ENCODE assay signal across 1 cellular context in the genomic region with DNA sequence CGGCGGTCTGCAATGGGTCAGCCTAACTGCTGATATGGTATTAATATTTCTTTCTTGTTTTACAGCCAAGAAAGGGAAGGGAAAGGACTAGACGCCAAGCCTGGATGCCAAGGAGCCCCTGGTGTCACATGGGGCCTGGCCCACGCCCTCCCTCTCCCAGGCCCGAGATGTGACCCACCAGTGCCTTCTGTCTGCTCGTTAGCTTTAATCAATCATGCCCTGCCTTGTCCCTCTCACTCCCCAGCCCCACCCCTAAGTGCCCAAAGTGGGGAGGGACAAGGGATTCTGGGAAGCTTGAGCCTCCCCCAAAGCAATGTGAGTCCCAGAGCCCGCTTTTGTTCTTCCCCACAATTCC.
TF ChIP-seq lines count a peak whose summit lies in the region.

No MANE protein-coding gene starts in this region.

TF ChIP-seq in HCT116, 20 proteins besides CTCF, POLR2A, EP300 and RAD21 (continued from another document):
- TF ChIP-seq TCF7L2 (IDR thresholded peaks at IDR 0.05; ENCODE audit: borderline replicate concordance, extremely low read depth, insufficient read depth, insufficient read length) (no peak), YY1 (IDR thresholded peaks at IDR 0.05; ENCODE audit: extremely low read depth, insufficient replicate concordance, low read depth, low read length) (no peak), EZH2 (IDR thresholded peaks at IDR 0.05) (no peak), SIN3A (IDR thresholded peaks at IDR 0.05; ENCODE audit: low read depth) (no peak), CBX3 (IDR thresholded peaks at IDR 0.05; ENCODE audit: low read depth) (no peak)
- TF ChIP-seq, protein P1, sequence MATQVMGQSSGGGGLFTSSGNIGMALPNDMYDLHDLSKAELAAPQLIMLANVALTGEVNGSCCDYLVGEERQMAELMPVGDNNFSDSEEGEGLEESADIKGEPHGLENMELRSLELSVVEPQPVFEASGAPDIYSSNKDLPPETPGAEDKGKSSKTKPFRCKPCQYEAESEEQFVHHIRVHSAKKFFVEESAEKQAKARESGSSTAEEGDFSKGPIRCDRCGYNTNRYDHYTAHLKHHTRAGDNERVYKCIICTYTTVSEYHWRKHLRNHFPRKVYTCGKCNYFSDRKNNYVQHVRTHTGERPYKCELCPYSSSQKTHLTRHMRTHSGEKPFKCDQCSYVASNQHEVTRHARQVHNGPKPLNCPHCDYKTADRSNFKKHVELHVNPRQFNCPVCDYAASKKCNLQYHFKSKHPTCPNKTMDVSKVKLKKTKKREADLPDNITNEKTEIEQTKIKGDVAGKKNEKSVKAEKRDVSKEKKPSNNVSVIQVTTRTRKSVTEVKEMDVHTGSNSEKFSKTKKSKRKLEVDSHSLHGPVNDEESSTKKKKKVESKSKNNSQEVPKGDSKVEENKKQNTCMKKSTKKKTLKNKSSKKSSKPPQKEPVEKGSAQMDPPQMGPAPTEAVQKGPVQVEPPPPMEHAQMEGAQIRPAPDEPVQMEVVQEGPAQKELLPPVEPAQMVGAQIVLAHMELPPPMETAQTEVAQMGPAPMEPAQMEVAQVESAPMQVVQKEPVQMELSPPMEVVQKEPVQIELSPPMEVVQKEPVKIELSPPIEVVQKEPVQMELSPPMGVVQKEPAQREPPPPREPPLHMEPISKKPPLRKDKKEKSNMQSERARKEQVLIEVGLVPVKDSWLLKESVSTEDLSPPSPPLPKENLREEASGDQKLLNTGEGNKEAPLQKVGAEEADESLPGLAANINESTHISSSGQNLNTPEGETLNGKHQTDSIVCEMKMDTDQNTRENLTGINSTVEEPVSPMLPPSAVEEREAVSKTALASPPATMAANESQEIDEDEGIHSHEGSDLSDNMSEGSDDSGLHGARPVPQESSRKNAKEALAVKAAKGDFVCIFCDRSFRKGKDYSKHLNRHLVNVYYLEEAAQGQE (IDR thresholded peaks at IDR 0.05; ENCODE audit: low read depth), result no peak
- TF ChIP-seq, protein P2, sequence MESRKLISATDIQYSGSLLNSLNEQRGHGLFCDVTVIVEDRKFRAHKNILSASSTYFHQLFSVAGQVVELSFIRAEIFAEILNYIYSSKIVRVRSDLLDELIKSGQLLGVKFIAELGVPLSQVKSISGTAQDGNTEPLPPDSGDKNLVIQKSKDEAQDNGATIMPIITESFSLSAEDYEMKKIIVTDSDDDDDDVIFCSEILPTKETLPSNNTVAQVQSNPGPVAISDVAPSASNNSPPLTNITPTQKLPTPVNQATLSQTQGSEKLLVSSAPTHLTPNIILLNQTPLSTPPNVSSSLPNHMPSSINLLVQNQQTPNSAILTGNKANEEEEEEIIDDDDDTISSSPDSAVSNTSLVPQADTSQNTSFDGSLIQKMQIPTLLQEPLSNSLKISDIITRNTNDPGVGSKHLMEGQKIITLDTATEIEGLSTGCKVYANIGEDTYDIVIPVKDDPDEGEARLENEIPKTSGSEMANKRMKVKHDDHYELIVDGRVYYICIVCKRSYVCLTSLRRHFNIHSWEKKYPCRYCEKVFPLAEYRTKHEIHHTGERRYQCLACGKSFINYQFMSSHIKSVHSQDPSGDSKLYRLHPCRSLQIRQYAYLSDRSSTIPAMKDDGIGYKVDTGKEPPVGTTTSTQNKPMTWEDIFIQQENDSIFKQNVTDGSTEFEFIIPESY (IDR thresholded peaks at IDR 0.05; ENCODE audit: extremely low read depth, insufficient replicate concordance, low read length), result no peak
- TF ChIP-seq, protein P3, sequence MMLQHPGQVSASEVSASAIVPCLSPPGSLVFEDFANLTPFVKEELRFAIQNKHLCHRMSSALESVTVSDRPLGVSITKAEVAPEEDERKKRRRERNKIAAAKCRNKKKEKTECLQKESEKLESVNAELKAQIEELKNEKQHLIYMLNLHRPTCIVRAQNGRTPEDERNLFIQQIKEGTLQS (IDR thresholded peaks at IDR 0.05), result no peak
